Comparison of ENCODE assay signal across 23 cellular contexts in genomic region chr1:3463013-3463385, GRCh38. TPM values are rescaled to one million over a fixed set of nuclear protein-coding genes. Genes with fewer than 3 reads are reported as not detected.
A peak's percentile ranks its signal among the peaks of the same experiment; 100 is the strongest.
DNase-seq lines count a peak whose midpoint lies in the region; ATAC-seq, FAIRE-seq and TF ChIP-seq lines count a peak whose summit lies in the region.
"Had no signal": no experiment of that assay in that cellular context is flagged by ENCODE, and none has a peak within 500 bp of the region (broad histone marks: within the 10 kb centered on the region; RNA-seq: fewer than 3 reads in every experiment).

No MANE protein-coding gene starts in this region.

- no peak overlapping the region for H3K4me3 ChIP-seq in HepG2 (replicated peaks in 1 of 3; ENCODE audit: insufficient read depth in 1 of 3, low read depth in 2 of 3, low read length in 3 of 3)
- no peak overlapping the region for H3K4me3 ChIP-seq in psoas muscle
- H3K4me3 ChIP-seq in OCI-LY7 (ENCODE audit: low read depth, low read length, poor library complexity, severe bottlenecking) = no peak overlapping the region
- H3K4me3 ChIP-seq: SK-N-MC had no signal

- no peaks in the 10 kb centered on the region for H3K9me3 ChIP-seq in HepG2 (ENCODE audit: low read length)
- H3K9me3 ChIP-seq in psoas muscle = no peaks in the 10 kb centered on the region
- H3K9me3 ChIP-seq in OCI-LY7 (ENCODE audit: low read length) = no peaks in the 10 kb centered on the region

- POLR2A ChIA-PET in HepG2 (lab: Yijun Ruan, JAX) (interaction anchor here (1.6 to 11.4 kb wide), 2 partner anchors 9 to 10 kb away, joined by 6 to 282 read pairs; no protein-coding TSS in a partner anchor), OCI-LY7 (lab: Charles Lee) (no interaction called here)

- ATAC-seq in HepG2 (no peak), psoas muscle (no peak), HG02571 (IDR thresholded peaks at IDR 0.05; ENCODE audit: unreplicated experiment) (no peak)
- ATAC-seq: HCT116 had no signal

- no TSS peak for BruUV-seq in HepG2 (replicated peaks; lab: Mats Ljungman, UMichigan)
- no TSS peak for BruUV-seq in OCI-LY7 (replicated peaks; lab: Mats Ljungman, UMichigan)

- no peak overlapping the region for H3K9ac ChIP-seq in HepG2 (ENCODE audit: insufficient read depth, low read depth, low read length)

- no peak for TF ChIP-seq RAD21 in HepG2 (CRISPR knock-in tag; IDR thresholded peaks at IDR 0.05)

- H4K20me1 ChIP-seq in HepG2 (ENCODE audit: insufficient read depth, low read length) (no peaks in the 10 kb centered on the region), OCI-LY7 (ENCODE audit: insufficient read depth, low read length) (no peaks in the 10 kb centered on the region)

- H3K27me3 ChIP-seq in HepG2 (ENCODE audit: control insufficient read depth in 1 of 2, insufficient read depth in 2 of 2, low read length in 2 of 2) = no peaks in the 10 kb centered on the region
- no peaks in the 10 kb centered on the region for H3K27me3 ChIP-seq in psoas muscle (ENCODE audit: insufficient read depth in 3 of 3, low read length in 2 of 3)

- TF ChIP-seq CTCF in HepG2 (CRISPR knock-in tag; IDR thresholded peaks at IDR 0.05) (no peak), psoas muscle (IDR thresholded peaks at IDR 0.05) (no peak), OCI-LY7 (conservative IDR thresholded peaks at IDR 0.05; ENCODE audit: low read length) (no peak)

- H3K4me1 ChIP-seq in HepG2 (ENCODE audit: insufficient read depth, low read length) (peaks cover 38% of the 10 kb centered on the region), psoas muscle (peaks cover 28% of the 10 kb centered on the region), OCI-LY7 (ENCODE audit: insufficient read depth, low read length, poor library complexity, severe bottlenecking) (no peaks in the 10 kb centered on the region)

- H3K9me2 ChIP-seq in OCI-LY7 (ENCODE audit: insufficient read depth, low read length) = no peaks in the 10 kb centered on the region

- H3K4me2 ChIP-seq in HepG2 (ENCODE audit: low read depth, low read length) = no peak overlapping the region
- no peak overlapping the region for H3K4me2 ChIP-seq in OCI-LY7 (ENCODE audit: low read length)

- TF ChIP-seq EP300 in HepG2 (IDR thresholded peaks at IDR 0.05; ENCODE audit: low read depth in 2 of 2, low read length in 2 of 2) (no peak), HepG2 (CRISPR knock-in tag; IDR thresholded peaks at IDR 0.05; ENCODE audit: borderline replicate concordance) (no peak)

- TF ChIP-seq POLR2A in HepG2 (IDR thresholded peaks at IDR 0.05; ENCODE audit: insufficient read depth in 1 of 2, low read depth in 2 of 2, low read length in 2 of 2) = no peak

- FAIRE-seq in HepG2 (lab: Jason Lieb, UNC) = no peak
- FAIRE-seq in GM19239 (lab: Jason Lieb, UNC) = no peak
- FAIRE-seq: A204.1, G401.6, GM12892, HTR-8/SVneo had no signal

- intact Hi-C loops in HepG2 (cut with micrococcal nuclease; ENCODE audit: unreplicated experiment) (no loop called here), psoas muscle (cut with DNase I) (no loop called here), OCI-LY7 (cut with micrococcal nuclease; ENCODE audit: unreplicated experiment) (no loop called here)

- H3K36me3 ChIP-seq in HepG2 (replicated peaks in 1 of 2; ENCODE audit: control insufficient read depth in 1 of 2, insufficient read depth in 2 of 2, low read length in 2 of 2) (peaks cover 0 to 8% of the 10 kb centered on the region in 2 experiments; a peak in 4 of 5 replicates), psoas muscle (ENCODE audit: insufficient read depth in 1 of 2, low read depth in 1 of 2) (no peaks in the 10 kb centered on the region), OCI-LY7 (ENCODE audit: insufficient read depth, low read length) (no peaks in the 10 kb centered on the region)

- H3K27ac ChIP-seq in HepG2 (ENCODE audit: extremely low read length, insufficient read depth, low read length) (no peak overlapping the region), psoas muscle (no peak overlapping the region), OCI-LY7 (ENCODE audit: low read depth, low read length, poor library complexity, severe bottlenecking) (no peak overlapping the region)
- H3K27ac ChIP-seq: C4-2B, SK-N-MC had no signal

- WGBS in HepG2 (ENCODE audit: low lambda C conversion rate) = 100% methylated on average over 2 of the region's 22 CpGs
- 88 to 94% (median 94%) methylated on average over 21 to 22 of the region's 22 CpGs for WGBS in psoas muscle, 3 donors

- H3K79me2 ChIP-seq in HepG2 (ENCODE audit: insufficient read depth, low read length) (peaks cover 29% of the 10 kb centered on the region), OCI-LY7 (ENCODE audit: insufficient read depth, low read depth, low read length) (no peaks in the 10 kb centered on the region)

- DNase-seq in stimulated activated CD4-positive, alpha-beta T cell treated with anti-CD3 and anti-CD28 coated beads, Interleukin-1b, Interleukin-23, amount 100 ng/mL, for 48 hours = peak; percentile 1
- no peak for DNase-seq in stimulated activated CD4-positive, alpha-beta T cell treated with anti-CD3 and anti-CD28 coated beads, Interleukin-4, amount 100 ng/mL, for 1 hour
- DNase-seq in HepG2 (ENCODE audit: low spot score) = no peak
- peak; percentile 6 to 41 for DNase-seq in psoas muscle
- no peak for DNase-seq in GM19239 (ENCODE audit: insufficient read length, low spot score)
- DNase-seq in OCI-LY7 (ENCODE audit: low spot score) = no peak
- DNase-seq: GOT3, Karpas-422, NCI-H1694 treated with DMSO at 0.1 percent for 48 hours, NCI-H2081 treated with DMSO at 0.1 percent for 48 hours, NCI-H2171 treated with DMSO at 0.1 percent for 48 hours, NCI-H446, NCI-H526, SHP77 treated with DMSO at 0.1 percent for 48 hours had no signal

- CTCF ChIA-PET in HepG2 (lab: Yijun Ruan, JAX; ENCODE audit: low intra/inter-chr PET ratio, low total read pairs) = no interaction called here
- CTCF ChIA-PET in OCI-LY7 (lab: Charles Lee; ENCODE audit: unreplicated experiment) = no interaction called here

- in situ Hi-C loops in HepG2 (cut with HindIII; ENCODE audit: extremely low pct_ligation_motif_present, low pct_unique_long_range_greater_than_20kb) = no loop called here

- no peak overlapping the region for H2AFZ ChIP-seq in HepG2 (ENCODE audit: low read length)
- no peak overlapping the region for H2AFZ ChIP-seq in OCI-LY7 (ENCODE audit: low read length)

TF ChIP-seq in HepG2, 621 proteins besides CTCF, POLR2A, EP300 and RAD21:
- TF ChIP-seq RBFOX2 (IDR thresholded peaks at IDR 0.05; ENCODE audit: low read depth, low read length) (peak; percentile 68), GATA4 (IDR thresholded peaks at IDR 0.05; ENCODE audit: borderline replicate concordance, low read depth) (no peak)

RNA-seq across cellular contexts. Expression of gene ARHGEF16, which starts 8.5 kb away (rescaled TPM):
- total RNA-seq in HepG2 (2016; rRNA removed; fragmentation: Illumina TruSeq; extraction: Trizol) (15.9 and 20.3 TPM in 2 replicates), psoas muscle (under 1 TPM; 0.29 to 0.56 (median 0.49) TPM), OCI-LY7 (2022) (not detected in 2 replicates)
- 6.0 and 6.6 TPM in 2 replicates for total RNA-seq in HepG2 (2016; cell fraction: cytosol; rRNA removed; fragmentation: Illumina TruSeq; extraction: Trizol; ENCODE audit: low read depth)
- 14.5 and 24.2 TPM in 2 replicates for total RNA-seq in HepG2 (2016; cell fraction: insoluble cytoplasmic fraction; rRNA removed; fragmentation: Illumina TruSeq; extraction: Trizol)
- 7.4 and 7.6 TPM in 2 replicates for total RNA-seq in HepG2 (2016; cell fraction: membrane; rRNA removed; fragmentation: Illumina TruSeq; extraction: Trizol)
- total RNA-seq in HepG2 (2016; cell fraction: nucleus; rRNA removed; fragmentation: Illumina TruSeq; extraction: Trizol) = 21.4 and 22.0 TPM in 2 replicates
- polyA plus RNA-seq in HepG2 (2011; rRNA removed) (39.9 and 59.7 TPM in 2 replicates), psoas muscle (under 1 TPM; 0.29 to 0.55 (median 0.52) TPM)
- 23.3 and 35.8 TPM in 2 replicates for polyA plus RNA-seq in HepG2 (2011; cell fraction: cytosol; rRNA removed)
- polyA plus RNA-seq in HepG2 (2011; cell fraction: nucleus; rRNA removed) = 382 and 454 TPM in 2 replicates
- polyA plus RNA-seq in HepG2 (2012) = 19.7 and 28.0 TPM in 2 replicates
- polyA plus RNA-seq in HepG2 (2016; cell fraction: cytosol; fragmentation: Illumina TruSeq; extraction: Trizol; ENCODE audit: low read depth) = 2.5 and 2.8 TPM in 2 replicates
- polyA plus RNA-seq in HepG2 (2016; cell fraction: insoluble cytoplasmic fraction; fragmentation: Illumina TruSeq; extraction: Trizol; ENCODE audit: low read depth) = 12.5 and 17.8 TPM in 2 replicates
- polyA plus RNA-seq in HepG2 (2016; cell fraction: membrane; fragmentation: Illumina TruSeq; extraction: Trizol; ENCODE audit: low read depth) = 4.2 and 4.8 TPM in 2 replicates
- 58.7 and 59.2 TPM in 2 replicates for polyA plus RNA-seq in HepG2 (2016; cell fraction: nucleus; fragmentation: Illumina TruSeq; extraction: Trizol; ENCODE audit: insufficient read depth, low read depth)
- polyA minus RNA-seq in HepG2 (2011; rRNA and poly(A)+ RNA removed; ENCODE audit: low replicate concordance) = 30.5 and 69.1 TPM in 2 replicates
- 13.4 and 17.4 TPM in 2 replicates for polyA minus RNA-seq in HepG2 (2011; cell fraction: cytosol; rRNA and poly(A)+ RNA removed)
- 38.4 and 41.6 TPM in 2 replicates for polyA minus RNA-seq in HepG2 (2011; cell fraction: nucleus; rRNA and poly(A)+ RNA removed)
- not detected in 2 replicates for total RNA-seq in OCI-LY7 (2014; rRNA removed; shearing (Covaris generic))
- polyA plus RNA-seq: IgD-negative memory B cell had no signal

Comparison
In these comparisons a context has a peak if more than half of its experiments do, and no peak if none do; other contexts are left out.
1. DNase-seq: peak in stimulated activated CD4-positive, alpha-beta T cell treated with anti-CD3 and anti-CD28 coated beads, Interleukin-1b, Interleukin-23, amount 100 ng/mL, for 48 hours (single experiment) and psoas muscle (2 of 2); none in stimulated activated CD4-positive, alpha-beta T cell treated with anti-CD3 and anti-CD28 coated beads, Interleukin-4, amount 100 ng/mL, for 1 hour (single experiment), HepG2 (single experiment), GM19239 (single experiment) and OCI-LY7 (single experiment).
2. RNA of gene ARHGEF16, which starts 8.5 kb away (total RNA-seq): 6.0 to 24.2 TPM in HepG2; 0.29 to 0.56 TPM in psoas muscle and not detected in OCI-LY7; every median in the first group is over 4 times any median in the second.